Comparison of ENCODE assay signal across 1 cellular context in the genomic region with DNA sequence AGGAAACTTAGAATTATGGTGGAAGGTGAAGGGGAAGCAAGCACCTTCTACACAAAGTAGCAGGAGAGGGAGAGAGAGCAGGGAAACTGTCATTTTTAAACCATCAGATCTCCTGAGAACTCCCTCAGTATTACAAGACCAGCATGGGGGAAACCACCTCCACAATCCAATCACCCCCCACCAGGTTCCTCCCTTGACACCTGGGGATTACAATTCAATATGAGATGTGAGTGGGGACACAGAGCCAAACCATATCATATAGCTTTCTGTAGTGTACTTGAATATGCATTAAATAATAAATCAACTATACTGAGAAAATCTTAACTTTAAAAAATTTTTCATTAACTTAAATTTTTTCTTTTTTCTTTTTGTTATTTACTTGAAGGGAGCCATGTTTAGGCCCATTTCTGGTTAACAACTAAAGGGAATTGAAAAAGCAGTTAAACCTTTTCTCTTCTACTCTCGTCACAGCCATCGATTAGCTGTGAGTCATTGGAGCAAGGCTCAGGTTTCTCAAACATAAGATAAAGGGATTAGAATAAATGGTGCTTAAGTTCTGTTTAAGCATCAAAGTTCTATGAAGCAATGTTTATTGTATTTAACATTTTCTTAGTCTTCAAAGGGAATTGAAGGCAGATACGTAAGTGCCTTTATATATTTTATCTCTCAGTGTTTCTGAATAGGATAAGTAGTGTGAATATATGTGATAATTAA.
A peak's percentile ranks its signal among the peaks of the same experiment; 100 is the strongest.
TF ChIP-seq lines count a peak whose summit lies in the region.

No MANE protein-coding gene starts in this region.

TF ChIP-seq in HEK293, 187 proteins besides CTCF, POLR2A, EP300 and RAD21 (continued from another document and continues in another):
- TF ChIP-seq ZNF473 (tag by site-specific recombination; IDR thresholded peaks at IDR 0.05) (no peak), GLIS2 (tag by site-specific recombination; IDR thresholded peaks at IDR 0.05) (no peak), ZNF366 (tag by site-specific recombination; conservative IDR thresholded peaks at IDR 0.05) (peak; percentile 67), ZNF626 (tag by site-specific recombination; IDR thresholded peaks at IDR 0.05) (no peak), KLF10 (tag by site-specific recombination; IDR thresholded peaks at IDR 0.05) (peak; percentile 59), ZNF48 (tag by site-specific recombination; IDR thresholded peaks at IDR 0.05) (no peak), ZNF549 (tag by site-specific recombination; IDR thresholded peaks at IDR 0.05) (no peak), ZBTB17 (tag by site-specific recombination; IDR thresholded peaks at IDR 0.05) (no peak), ZEB2 (tag by site-specific recombination; IDR thresholded peaks at IDR 0.05) (peak; percentile 73), PRDM10 (tag by site-specific recombination; IDR thresholded peaks at IDR 0.05) (no peak), ZNF324 (tag by site-specific recombination; IDR thresholded peaks at IDR 0.05) (0 out of 2 replicates have a peak, but pooled peaks have one; percentile 34), ZNF302 (tag by site-specific recombination; IDR thresholded peaks at IDR 0.05; ENCODE audit: low read depth) (no peak), ZNF2 (tag by site-specific recombination; IDR thresholded peaks at IDR 0.05) (peak; percentile 67; the same call in 1 of the 2 replicates), OSR2 (tag by site-specific recombination; IDR thresholded peaks at IDR 0.05) (peak; percentile 80; the same call in 1 of the 2 replicates), ZNF214 (tag by site-specific recombination; IDR thresholded peaks at IDR 0.05; ENCODE audit: borderline replicate concordance) (no peak), ZNF830 (tag by site-specific recombination; IDR thresholded peaks at IDR 0.05; ENCODE audit: low read depth) (no peak), ZNF707 (tag by site-specific recombination; IDR thresholded peaks at IDR 0.05) (no peak), ZNF18 (tag by site-specific recombination; IDR thresholded peaks at IDR 0.05) (no peak)
- TF ChIP-seq, protein P1, sequence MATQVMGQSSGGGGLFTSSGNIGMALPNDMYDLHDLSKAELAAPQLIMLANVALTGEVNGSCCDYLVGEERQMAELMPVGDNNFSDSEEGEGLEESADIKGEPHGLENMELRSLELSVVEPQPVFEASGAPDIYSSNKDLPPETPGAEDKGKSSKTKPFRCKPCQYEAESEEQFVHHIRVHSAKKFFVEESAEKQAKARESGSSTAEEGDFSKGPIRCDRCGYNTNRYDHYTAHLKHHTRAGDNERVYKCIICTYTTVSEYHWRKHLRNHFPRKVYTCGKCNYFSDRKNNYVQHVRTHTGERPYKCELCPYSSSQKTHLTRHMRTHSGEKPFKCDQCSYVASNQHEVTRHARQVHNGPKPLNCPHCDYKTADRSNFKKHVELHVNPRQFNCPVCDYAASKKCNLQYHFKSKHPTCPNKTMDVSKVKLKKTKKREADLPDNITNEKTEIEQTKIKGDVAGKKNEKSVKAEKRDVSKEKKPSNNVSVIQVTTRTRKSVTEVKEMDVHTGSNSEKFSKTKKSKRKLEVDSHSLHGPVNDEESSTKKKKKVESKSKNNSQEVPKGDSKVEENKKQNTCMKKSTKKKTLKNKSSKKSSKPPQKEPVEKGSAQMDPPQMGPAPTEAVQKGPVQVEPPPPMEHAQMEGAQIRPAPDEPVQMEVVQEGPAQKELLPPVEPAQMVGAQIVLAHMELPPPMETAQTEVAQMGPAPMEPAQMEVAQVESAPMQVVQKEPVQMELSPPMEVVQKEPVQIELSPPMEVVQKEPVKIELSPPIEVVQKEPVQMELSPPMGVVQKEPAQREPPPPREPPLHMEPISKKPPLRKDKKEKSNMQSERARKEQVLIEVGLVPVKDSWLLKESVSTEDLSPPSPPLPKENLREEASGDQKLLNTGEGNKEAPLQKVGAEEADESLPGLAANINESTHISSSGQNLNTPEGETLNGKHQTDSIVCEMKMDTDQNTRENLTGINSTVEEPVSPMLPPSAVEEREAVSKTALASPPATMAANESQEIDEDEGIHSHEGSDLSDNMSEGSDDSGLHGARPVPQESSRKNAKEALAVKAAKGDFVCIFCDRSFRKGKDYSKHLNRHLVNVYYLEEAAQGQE (tag by site-specific recombination; IDR thresholded peaks at IDR 0.05): no peak
- TF ChIP-seq, protein P2, sequence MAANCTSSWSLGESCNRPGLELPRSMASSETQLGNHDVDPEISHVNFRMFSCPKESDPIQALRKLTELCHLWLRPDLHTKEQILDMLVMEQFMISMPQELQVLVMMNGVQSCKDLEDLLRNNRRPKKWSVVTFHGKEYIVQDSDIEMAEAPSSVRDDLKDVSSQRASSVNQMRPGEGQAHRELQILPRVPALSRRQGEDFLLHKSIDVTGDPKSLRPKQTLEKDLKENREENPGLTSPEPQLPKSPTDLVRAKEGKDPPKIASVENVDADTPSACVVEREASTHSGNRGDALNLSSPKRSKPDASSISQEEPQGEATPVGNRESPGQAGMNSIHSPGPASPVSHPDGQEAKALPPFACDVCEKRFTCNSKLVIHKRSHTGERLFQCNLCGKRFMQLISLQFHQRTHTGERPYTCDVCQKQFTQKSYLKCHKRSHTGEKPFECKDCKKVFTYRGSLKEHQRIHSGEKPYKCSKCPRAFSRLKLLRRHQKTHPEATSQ (tag by site-specific recombination; IDR thresholded peaks at IDR 0.05): no peak
- TF ChIP-seq, protein P3, sequence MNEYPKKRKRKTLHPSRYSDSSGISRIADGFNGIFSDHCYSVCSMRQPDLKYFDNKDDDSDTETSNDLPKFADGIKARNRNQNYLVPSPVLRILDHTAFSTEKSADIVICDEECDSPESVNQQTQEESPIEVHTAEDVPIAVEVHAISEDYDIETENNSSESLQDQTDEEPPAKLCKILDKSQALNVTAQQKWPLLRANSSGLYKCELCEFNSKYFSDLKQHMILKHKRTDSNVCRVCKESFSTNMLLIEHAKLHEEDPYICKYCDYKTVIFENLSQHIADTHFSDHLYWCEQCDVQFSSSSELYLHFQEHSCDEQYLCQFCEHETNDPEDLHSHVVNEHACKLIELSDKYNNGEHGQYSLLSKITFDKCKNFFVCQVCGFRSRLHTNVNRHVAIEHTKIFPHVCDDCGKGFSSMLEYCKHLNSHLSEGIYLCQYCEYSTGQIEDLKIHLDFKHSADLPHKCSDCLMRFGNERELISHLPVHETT (tag by site-specific recombination; IDR thresholded peaks at IDR 0.05): peak; percentile 91
- TF ChIP-seq, protein P4, sequence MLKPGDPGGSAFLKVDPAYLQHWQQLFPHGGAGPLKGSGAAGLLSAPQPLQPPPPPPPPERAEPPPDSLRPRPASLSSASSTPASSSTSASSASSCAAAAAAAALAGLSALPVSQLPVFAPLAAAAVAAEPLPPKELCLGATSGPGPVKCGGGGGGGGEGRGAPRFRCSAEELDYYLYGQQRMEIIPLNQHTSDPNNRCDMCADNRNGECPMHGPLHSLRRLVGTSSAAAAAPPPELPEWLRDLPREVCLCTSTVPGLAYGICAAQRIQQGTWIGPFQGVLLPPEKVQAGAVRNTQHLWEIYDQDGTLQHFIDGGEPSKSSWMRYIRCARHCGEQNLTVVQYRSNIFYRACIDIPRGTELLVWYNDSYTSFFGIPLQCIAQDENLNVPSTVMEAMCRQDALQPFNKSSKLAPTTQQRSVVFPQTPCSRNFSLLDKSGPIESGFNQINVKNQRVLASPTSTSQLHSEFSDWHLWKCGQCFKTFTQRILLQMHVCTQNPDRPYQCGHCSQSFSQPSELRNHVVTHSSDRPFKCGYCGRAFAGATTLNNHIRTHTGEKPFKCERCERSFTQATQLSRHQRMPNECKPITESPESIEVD (tag by site-specific recombination; IDR thresholded peaks at IDR 0.05): peak; percentile 93
- TF ChIP-seq, protein P5, sequence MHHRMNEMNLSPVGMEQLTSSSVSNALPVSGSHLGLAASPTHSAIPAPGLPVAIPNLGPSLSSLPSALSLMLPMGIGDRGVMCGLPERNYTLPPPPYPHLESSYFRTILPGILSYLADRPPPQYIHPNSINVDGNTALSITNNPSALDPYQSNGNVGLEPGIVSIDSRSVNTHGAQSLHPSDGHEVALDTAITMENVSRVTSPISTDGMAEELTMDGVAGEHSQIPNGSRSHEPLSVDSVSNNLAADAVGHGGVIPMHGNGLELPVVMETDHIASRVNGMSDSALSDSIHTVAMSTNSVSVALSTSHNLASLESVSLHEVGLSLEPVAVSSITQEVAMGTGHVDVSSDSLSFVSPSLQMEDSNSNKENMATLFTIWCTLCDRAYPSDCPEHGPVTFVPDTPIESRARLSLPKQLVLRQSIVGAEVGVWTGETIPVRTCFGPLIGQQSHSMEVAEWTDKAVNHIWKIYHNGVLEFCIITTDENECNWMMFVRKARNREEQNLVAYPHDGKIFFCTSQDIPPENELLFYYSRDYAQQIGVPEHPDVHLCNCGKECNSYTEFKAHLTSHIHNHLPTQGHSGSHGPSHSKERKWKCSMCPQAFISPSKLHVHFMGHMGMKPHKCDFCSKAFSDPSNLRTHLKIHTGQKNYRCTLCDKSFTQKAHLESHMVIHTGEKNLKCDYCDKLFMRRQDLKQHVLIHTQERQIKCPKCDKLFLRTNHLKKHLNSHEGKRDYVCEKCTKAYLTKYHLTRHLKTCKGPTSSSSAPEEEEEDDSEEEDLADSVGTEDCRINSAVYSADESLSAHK (tag by site-specific recombination; IDR thresholded peaks at IDR 0.05): peak; percentile 60
- TF ChIP-seq, protein P6, sequence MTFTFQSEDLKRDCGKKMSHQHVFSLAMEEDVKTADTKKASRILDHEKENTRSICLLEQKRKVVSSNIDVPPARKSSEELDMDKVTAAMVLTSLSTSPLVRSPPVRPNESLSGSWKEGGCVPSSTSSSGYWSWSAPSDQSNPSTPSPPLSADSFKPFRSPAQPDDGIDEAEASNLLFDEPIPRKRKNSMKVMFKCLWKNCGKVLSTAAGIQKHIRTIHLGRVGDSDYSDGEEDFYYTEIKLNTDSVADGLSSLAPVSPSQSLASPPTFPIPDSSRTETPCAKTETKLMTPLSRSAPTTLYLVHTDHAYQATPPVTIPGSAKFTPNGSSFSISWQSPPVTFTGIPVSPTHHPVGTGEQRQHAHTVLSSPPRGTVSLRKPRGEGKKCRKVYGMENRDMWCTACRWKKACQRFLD (tag by site-specific recombination; IDR thresholded peaks at IDR 0.05): no peak
- TF ChIP-seq, protein P7, sequence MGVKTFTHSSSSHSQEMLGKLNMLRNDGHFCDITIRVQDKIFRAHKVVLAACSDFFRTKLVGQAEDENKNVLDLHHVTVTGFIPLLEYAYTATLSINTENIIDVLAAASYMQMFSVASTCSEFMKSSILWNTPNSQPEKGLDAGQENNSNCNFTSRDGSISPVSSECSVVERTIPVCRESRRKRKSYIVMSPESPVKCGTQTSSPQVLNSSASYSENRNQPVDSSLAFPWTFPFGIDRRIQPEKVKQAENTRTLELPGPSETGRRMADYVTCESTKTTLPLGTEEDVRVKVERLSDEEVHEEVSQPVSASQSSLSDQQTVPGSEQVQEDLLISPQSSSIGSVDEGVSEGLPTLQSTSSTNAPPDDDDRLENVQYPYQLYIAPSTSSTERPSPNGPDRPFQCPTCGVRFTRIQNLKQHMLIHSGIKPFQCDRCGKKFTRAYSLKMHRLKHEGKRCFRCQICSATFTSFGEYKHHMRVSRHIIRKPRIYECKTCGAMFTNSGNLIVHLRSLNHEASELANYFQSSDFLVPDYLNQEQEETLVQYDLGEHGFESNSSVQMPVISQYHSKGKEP (tag by site-specific recombination; IDR thresholded peaks at IDR 0.05): no peak
